11 cellular contexts compared by ENCODE assay signal in genomic region chr2:23706613-23707078, GRCh38.
DNase-seq lines count a peak whose midpoint lies in the region; ATAC-seq and TF ChIP-seq lines count a peak whose summit lies in the region.
"Had no signal": no experiment of that assay in that cellular context is flagged by ENCODE, and none has a peak within 500 bp of the region (broad histone marks: within the 10 kb centered on the region; RNA-seq: fewer than 3 reads in every experiment).

No MANE protein-coding gene starts in this region.

- 88 to 91% (median 90%) methylated on average over 18 of the region's 18 CpGs for WGBS in adrenal gland, 4 donors

- H3K4me1 ChIP-seq in adrenal gland (replicated peaks in 1 of 2) (peaks cover 11 to 20% of the 10 kb centered on the region in 2 donors), gastrocnemius medialis (peaks cover 0 to 8% of the 10 kb centered on the region in 2 donors)
- H3K4me1 ChIP-seq: SJCRH30 had no signal

- in situ Hi-C loops in gastrocnemius medialis (cut with MboI; ENCODE audit: low sequenced_read_pairs in 4 of 4) = no loop called here

- DNase-seq in ELF-1 (ENCODE audit: low read depth, low spot score) (peak; percentile 0), adrenal gland (peak in 1 of 7 donors; percentile 48), iPS-NIHi11 (ENCODE audit: low spot score) (peak; percentile 4), gastrocnemius medialis (no peak), NCI-H2107 (lab: John Stamatoyannopoulos, UW) (no peak), NCI-H2171 treated with DMSO at 0.1 percent for 48 hours (lab: John Stamatoyannopoulos, UW) (no peak)
- DNase-seq: COR-L47, NCI-H187, NCI-H446, SJCRH30 had no signal

- ATAC-seq in gastrocnemius medialis = no peak
- no peak for ATAC-seq in HG03378 (IDR thresholded peaks at IDR 0.05; ENCODE audit: unreplicated experiment)

- peak overlapping the region in 4 of 5 donors; percentile 28 to 86 (median 66) for H3K27ac ChIP-seq in adrenal gland
- peak overlapping the region; percentile 57 to 74 (median 68) for H3K27ac ChIP-seq in gastrocnemius medialis
- H3K27ac ChIP-seq: SJCRH30 had no signal

- no peaks in the 10 kb centered on the region for H3K9me3 ChIP-seq in adrenal gland (replicated peaks in 1 of 3)
- no peaks in the 10 kb centered on the region for H3K9me3 ChIP-seq in gastrocnemius medialis
- H3K9me3 ChIP-seq: SJCRH30 had no signal

- H3K4me3 ChIP-seq in adrenal gland (no peak overlapping the region), gastrocnemius medialis (no peak overlapping the region)
- H3K4me3 ChIP-seq: SJCRH30 had no signal

- intact Hi-C loops in adrenal gland (cut with DNase I) = no loop called here
- intact Hi-C loops in gastrocnemius medialis (cut with DNase I; ENCODE audit: low total_unique reads) = no loop called here

- TF ChIP-seq POLR2A in adrenal gland (IDR thresholded peaks at IDR 0.05) = no peak
- no peak for TF ChIP-seq POLR2A in gastrocnemius medialis (IDR thresholded peaks at IDR 0.05)

- TF ChIP-seq CTCF in adrenal gland (IDR thresholded peaks at IDR 0.05) (no peak), gastrocnemius medialis (IDR thresholded peaks at IDR 0.05 in 4 of 5, conservative IDR thresholded peaks at IDR 0.05 in 1 of 5) (no peak)

- H3K36me3 ChIP-seq in adrenal gland (replicated peaks in 1 of 2) (peaks cover 0 to 19% of the 10 kb centered on the region in 2 donors), gastrocnemius medialis (peaks cover 0 to 9% of the 10 kb centered on the region in 2 donors)

- no peaks in the 10 kb centered on the region for H3K27me3 ChIP-seq in adrenal gland
- no peaks in the 10 kb centered on the region for H3K27me3 ChIP-seq in gastrocnemius medialis
- H3K27me3 ChIP-seq: SJCRH30 had no signal

Comparison
In these comparisons a context has a peak if more than half of its experiments do, and no peak if none do; other contexts are left out.
1. DNase-seq: peak in ELF-1 (single experiment) and iPS-NIHi11 (single experiment); none in gastrocnemius medialis (0 of 2), NCI-H2107 (single experiment) and NCI-H2171 treated with DMSO at 0.1 percent for 48 hours (single experiment).